8 cellular contexts compared by ENCODE assay signal in genomic region chr3:46979958-46980497, GRCh38. TPM values are rescaled to one million over a fixed set of nuclear protein-coding genes. Genes with fewer than 3 reads are reported as not detected.
DNase-seq lines count a peak whose midpoint lies in the region; ATAC-seq and TF ChIP-seq lines count a peak whose summit lies in the region.

No MANE protein-coding gene starts in this region.

- peak overlapping the region; percentile 50 for H3K27ac Mint-ChIP-seq in activated B cell treated with CpG ODN at 0.5 μM for 24 hours

- peaks cover 67% of the 10 kb centered on the region for H3K4me1 Mint-ChIP-seq in activated B cell treated with CpG ODN at 0.5 μM for 24 hours

- no peak for TF ChIP-seq CTCF in activated B cell treated with CpG ODN at 0.5 μM for 24 hours (IDR thresholded peaks at IDR 0.05)

- no peaks in the 10 kb centered on the region for H3K27me3 Mint-ChIP-seq in activated B cell treated with CpG ODN at 0.5 μM for 24 hours

- ATAC-seq in HG02981 (IDR thresholded peaks at IDR 0.05; ENCODE audit: unreplicated experiment) (peak; percentile 17), activated B cell treated with CpG ODN at 0.5 μM for 24 hours (ENCODE audit: low read depth) (peak; percentile 2), left cardiac atrium (no peak)

- CTCF ChIA-PET in activated B cell treated with CpG ODN at 0.5 μM for 24 hours (lab: Charles Lee) = interaction anchor here (1.2 to 1.5 kb wide), 2 partner anchors 57 to 113 kb away, joined by 3 to 6 read pairs; no protein-coding TSS in a partner anchor

- H3K9ac ChIP-seq in skeletal muscle satellite cell (ENCODE audit: low read depth, low read length) = peak overlapping the region; percentile 88

- DNase-seq in DMS53 (lab: John Stamatoyannopoulos, UW) (peak; percentile 57), DMS53 treated with DMSO at 0.1 percent for 48 hours (lab: John Stamatoyannopoulos, UW; ENCODE audit: unreplicated experiment) (no peak), activated B cell treated with CpG ODN at 0.5 μM for 24 hours (no peak), left cardiac atrium (peak; percentile 44), NCI-H1092 treated with DMSO at 0.1 percent for 48 hours (lab: John Stamatoyannopoulos, UW) (no peak), NK-92 (lab: John Stamatoyannopoulos, UW; ENCODE audit: unreplicated experiment) (no peak)

- no peaks in the 10 kb centered on the region for H3K27me3 ChIP-seq in skeletal muscle satellite cell (ENCODE audit: control insufficient read depth, insufficient read depth, low read length)

- POLR2A ChIA-PET in activated B cell treated with CpG ODN at 0.5 μM for 24 hours (lab: Charles Lee) = interaction anchor here (1.0 to 8.3 kb wide), 13 partner anchors 8 to 401 kb away, joined by 3 to 189 read pairs (median 5); partner anchors contain the start of gene PTPN23

- H3K36me3 Mint-ChIP-seq in activated B cell treated with CpG ODN at 0.5 μM for 24 hours (ENCODE audit: low read depth) = peaks cover 12% of the 10 kb centered on the region

- H3K36me3 ChIP-seq in skeletal muscle satellite cell (ENCODE audit: insufficient read depth, low read length) = no peaks in the 10 kb centered on the region

- peak overlapping the region; percentile 100 for H3K4me2 ChIP-seq in skeletal muscle satellite cell (ENCODE audit: low read length)

- intact Hi-C loops in activated B cell treated with CpG ODN at 0.5 μM for 24 hours (cut with micrococcal nuclease) (loop anchor here (1.0 to 10.0 kb wide), 8 partner anchors 7 to 535 kb away; partner anchors contain the start of genes ELP6, PTPN23 and SETD2), left cardiac atrium (cut with DNase I) (no loop called here)

- H3K9me3 Mint-ChIP-seq in activated B cell treated with CpG ODN at 0.5 μM for 24 hours = no peaks in the 10 kb centered on the region

- H3K9me3 ChIP-seq in skeletal muscle satellite cell (replicated peaks; ENCODE audit: low read length) = no peaks in the 10 kb centered on the region

- H3K4me3 Mint-ChIP-seq in activated B cell treated with CpG ODN at 0.5 μM for 24 hours = peak overlapping the region; percentile 84

- H3K4me3 ChIP-seq in skeletal muscle satellite cell (ENCODE audit: low read length) = peak overlapping the region; percentile 94

- H3K4me1 ChIP-seq in skeletal muscle satellite cell (ENCODE audit: control insufficient read depth, insufficient read depth, low read length) = peaks cover 17% of the 10 kb centered on the region

RNA-seq across cellular contexts. Expression of gene NBEAL2, which starts 0.6 kb away (rescaled TPM):
- 79.8 and 98.6 TPM in 2 replicates for total RNA-seq in activated B cell treated with CpG ODN at 0.5 μM for 24 hours
- 10 to 100 TPM; 17.1 to 23.9 TPM for total RNA-seq in left cardiac atrium
- total RNA-seq in skeletal muscle satellite cell (2012; rRNA removed) = 3.3 and 3.7 TPM in 2 replicates

RNA-seq across cellular contexts. Expression of gene CCDC12, which starts 3.5 kb away (rescaled TPM):
- total RNA-seq in activated B cell treated with CpG ODN at 0.5 μM for 24 hours (93.8 and 98.4 TPM in 2 replicates), left cardiac atrium (10 to 100 TPM; 24.2 to 38.4 TPM)
- 19.2 and 27.4 TPM in 2 replicates for total RNA-seq in skeletal muscle satellite cell (2012; rRNA removed)

Comparison
In these comparisons a context has a peak if more than half of its experiments do, and no peak if none do; other contexts are left out.
1. DNase-seq: peak in DMS53 (single experiment) and left cardiac atrium (single experiment); none in DMS53 treated with DMSO at 0.1 percent for 48 hours (single experiment), activated B cell treated with CpG ODN at 0.5 μM for 24 hours (single experiment), NCI-H1092 treated with DMSO at 0.1 percent for 48 hours (single experiment) and NK-92 (single experiment).
2. ATAC-seq: peak in HG02981 (single experiment) and activated B cell treated with CpG ODN at 0.5 μM for 24 hours (single experiment); none in left cardiac atrium (0 of 2).